15 cellular contexts compared by ENCODE assay signal in the genomic region with DNA sequence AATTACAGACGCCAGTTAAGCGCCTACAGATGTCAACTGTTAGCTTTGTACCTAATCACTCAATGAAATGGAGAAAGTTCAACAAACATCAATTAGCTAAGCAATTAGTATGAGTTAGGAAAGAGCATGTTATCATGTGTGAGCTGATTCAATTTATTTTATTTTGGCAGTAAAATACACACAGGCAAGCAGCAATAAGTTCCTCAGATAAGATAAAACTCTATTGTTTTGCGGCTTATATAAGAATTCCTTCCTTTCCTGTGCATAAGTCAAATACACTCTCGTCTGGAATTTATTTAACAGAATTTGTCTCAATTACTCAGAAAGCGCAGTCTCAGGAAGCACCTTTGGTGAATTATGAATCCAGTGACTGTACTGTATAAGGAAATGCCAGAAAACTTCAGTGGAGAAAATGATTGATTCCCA.
"Had no signal": no experiment of that assay in that cellular context is flagged by ENCODE, and none has a peak within 500 bp of the region (broad histone marks: within the 10 kb centered on the region; RNA-seq: fewer than 3 reads in every experiment).

No MANE protein-coding gene starts in this region.

- DNase-seq: activated CD4-positive, alpha-beta memory T cell treated with anti-CD3 and anti-CD28 coated beads, Interleukin-2, amount 10 ng/mL, durations not matched to agents 7 days and 5 days; activated CD4-positive, alpha-beta T cell treated with anti-CD3 and anti-CD28 coated beads for 36 hours; activated naive CD8-positive, alpha-beta T cell treated with anti-CD3 and anti-CD28 coated beads, Interleukin-2, amount 50 U/mL, for 24 hours; activated T-cell treated with anti-CD3 and anti-CD28 coated beads, Interleukin-2, amount 50 U/mL, for 72 hours; central memory CD4-positive, alpha-beta T cell; glutamatergic neuron; naive B cell; right lobe of liver; spleen; stimulated activated CD4-positive, alpha-beta T cell treated with anti-CD3 and anti-CD28 coated beads, Interleukin-2, amount 100 ng/mL, for 24 hours; stimulated activated naive CD8-positive, alpha-beta T cell treated with anti-CD3 and anti-CD28 coated beads, Interleukin-15, Interleukin-2, amounts not matched to agents 100 U/mL and 50 U/mL, for 24 hours; T-cell; testis had no signal

- H3K27me3 ChIP-seq: right lobe of liver, spleen, testis had no signal

- H3K36me3 ChIP-seq: right lobe of liver had no signal

- H3K27me3 Mint-ChIP-seq: activated CD4-positive, alpha-beta memory T cell treated with anti-CD3 and anti-CD28 coated beads, Interleukin-2, amount 10 ng/mL, durations not matched to agents 7 days and 5 days; activated CD4-positive, alpha-beta T cell treated with anti-CD3 and anti-CD28 coated beads for 36 hours; activated naive CD8-positive, alpha-beta T cell treated with anti-CD3 and anti-CD28 coated beads, Interleukin-2, amount 50 U/mL, for 24 hours; naive B cell; T-cell had no signal

- H3K4me3 Mint-ChIP-seq: activated CD4-positive, alpha-beta memory T cell treated with anti-CD3 and anti-CD28 coated beads, Interleukin-2, amount 10 ng/mL, durations not matched to agents 7 days and 5 days; activated CD4-positive, alpha-beta T cell treated with anti-CD3 and anti-CD28 coated beads for 36 hours; activated naive CD8-positive, alpha-beta T cell treated with anti-CD3 and anti-CD28 coated beads, Interleukin-2, amount 50 U/mL, for 24 hours; activated T-cell treated with anti-CD3 and anti-CD28 coated beads, Interleukin-2, amount 50 U/mL, for 72 hours; naive B cell; T-cell had no signal

- H3K9me3 ChIP-seq: right lobe of liver, spleen, testis had no signal

- H3K36me3 Mint-ChIP-seq: naive B cell had no signal

- H3K9me3 Mint-ChIP-seq: activated CD4-positive, alpha-beta memory T cell treated with anti-CD3 and anti-CD28 coated beads, Interleukin-2, amount 10 ng/mL, durations not matched to agents 7 days and 5 days; activated naive CD8-positive, alpha-beta T cell treated with anti-CD3 and anti-CD28 coated beads, Interleukin-2, amount 50 U/mL, for 24 hours; activated T-cell treated with anti-CD3 and anti-CD28 coated beads, Interleukin-2, amount 50 U/mL, for 72 hours; naive B cell; T-cell had no signal

- H3K27ac Mint-ChIP-seq: activated CD4-positive, alpha-beta memory T cell treated with anti-CD3 and anti-CD28 coated beads, Interleukin-2, amount 10 ng/mL, durations not matched to agents 7 days and 5 days; activated CD4-positive, alpha-beta T cell treated with anti-CD3 and anti-CD28 coated beads for 36 hours; activated naive CD8-positive, alpha-beta T cell treated with anti-CD3 and anti-CD28 coated beads, Interleukin-2, amount 50 U/mL, for 24 hours; activated T-cell treated with anti-CD3 and anti-CD28 coated beads, Interleukin-2, amount 50 U/mL, for 72 hours; naive B cell; progenitor cell of endocrine pancreas; T-cell had no signal

- H3K4me1 Mint-ChIP-seq: activated CD4-positive, alpha-beta memory T cell treated with anti-CD3 and anti-CD28 coated beads, Interleukin-2, amount 10 ng/mL, durations not matched to agents 7 days and 5 days; activated CD4-positive, alpha-beta T cell treated with anti-CD3 and anti-CD28 coated beads for 36 hours; activated naive CD8-positive, alpha-beta T cell treated with anti-CD3 and anti-CD28 coated beads, Interleukin-2, amount 50 U/mL, for 24 hours; naive B cell had no signal

- H3K4me3 ChIP-seq: right lobe of liver, spleen, testis had no signal

- H3K27ac ChIP-seq: right lobe of liver, spleen, testis, VCaP had no signal

- ATAC-seq: activated CD4-positive, alpha-beta T cell treated with anti-CD3 and anti-CD28 coated beads for 36 hours; activated naive CD8-positive, alpha-beta T cell treated with anti-CD3 and anti-CD28 coated beads, Interleukin-2, amount 50 U/mL, for 24 hours; activated T-cell treated with anti-CD3 and anti-CD28 coated beads, Interleukin-2, amount 50 U/mL, for 72 hours; right lobe of liver; stimulated activated naive CD8-positive, alpha-beta T cell treated with anti-CD3 and anti-CD28 coated beads, Interleukin-15, Interleukin-2, amounts not matched to agents 100 U/mL and 50 U/mL, for 24 hours; T-cell had no signal
